In genomic region chr20:1377984-1378742, GRCh38 we compare ENCODE assay signal across 12 cellular contexts. TPM values are rescaled to one million over a fixed set of nuclear protein-coding genes. Genes with fewer than 3 reads are reported as not detected.
DNase-seq lines count a peak whose midpoint lies in the region; ATAC-seq, FAIRE-seq and TF ChIP-seq lines count a peak whose summit lies in the region.
"Had no signal": no experiment of that assay in that cellular context is flagged by ENCODE, and none has a peak within 500 bp of the region (broad histone marks: within the 10 kb centered on the region; RNA-seq: fewer than 3 reads in every experiment).

No MANE protein-coding gene starts in this region.

- H3K27me3 ChIP-seq in CD4-positive, alpha-beta memory T cell (ENCODE audit: insufficient read depth, low read length) = no peaks in the 10 kb centered on the region
- H3K27me3 ChIP-seq in GM12878 (replicated peaks in 1 of 2; ENCODE audit: control insufficient read depth in 2 of 2, insufficient read depth in 2 of 2, low read length in 1 of 2) = no peaks in the 10 kb centered on the region
- H3K27me3 ChIP-seq in colonic mucosa = no peaks in the 10 kb centered on the region
- H3K27me3 ChIP-seq: SJSA1, upper lobe of right lung had no signal

- no peak for FAIRE-seq in GM12878 (lab: Jason Lieb, UNC)

- H3K9me3 ChIP-seq in CD4-positive, alpha-beta memory T cell (ENCODE audit: control insufficient read depth in 1 of 2, low read length in 2 of 2) = no peaks in the 10 kb centered on the region
- H3K9me3 ChIP-seq in GM12878 (replicated peaks; ENCODE audit: control insufficient read depth, insufficient read depth, low read length) = no peaks in the 10 kb centered on the region
- H3K9me3 ChIP-seq in colonic mucosa = no peaks in the 10 kb centered on the region
- H3K9me3 ChIP-seq: SJSA1, upper lobe of right lung had no signal

- SMC1A ChIA-PET in GM12878 (lab: Charles Lee; ENCODE audit: uncharacterized antibody, unreplicated experiment) = interaction anchor here (0.6 to 3.9 kb wide), 4 partner anchors 7 to 77 kb away, joined by 3 to 34 read pairs (median 16); partner anchors contain the start of genes FKBP1A and SDCBP2

- no peak overlapping the region for H3K4me3 ChIP-seq in CD4-positive, alpha-beta memory T cell (ENCODE audit: low read length in 2 of 2)
- H3K4me3 ChIP-seq in GM12878 = peak overlapping the region; percentile 57
- H3K4me3 ChIP-seq in colonic mucosa = no peak overlapping the region
- H3K4me3 ChIP-seq: SJSA1, upper lobe of right lung had no signal

- peaks cover 25% of the 10 kb centered on the region for H3K36me3 ChIP-seq in CD4-positive, alpha-beta memory T cell (ENCODE audit: insufficient read depth, low read length)
- H3K36me3 ChIP-seq in GM12878 (ENCODE audit: control insufficient read depth in 2 of 2, insufficient read depth in 2 of 2, low read length in 1 of 2) = peaks cover 5 to 17% of the 10 kb centered on the region in 2 experiments
- H3K36me3 ChIP-seq in colonic mucosa = no peaks in the 10 kb centered on the region

- peak overlapping the region; percentile 37; the same call in 1 of the 2 replicates for H3K9ac ChIP-seq in GM12878 (ENCODE audit: control insufficient read depth, insufficient read depth, low read length)
- no peak overlapping the region for H3K9ac ChIP-seq in colonic mucosa (ENCODE audit: low read depth in 2 of 2, low read length in 2 of 2)

- RAD21 ChIA-PET in GM12878 (lab: Charles Lee; ENCODE audit: unreplicated experiment) = interaction anchor here (1.0 to 2.7 kb wide), 3 partner anchors 13 to 57 kb away, joined by 3 to 28 read pairs (median 3); no protein-coding TSS in a partner anchor

- peaks cover 0 to under 1% (median 0%) of the 10 kb centered on the region in 8 donors for H3K9me3 Mint-ChIP-seq in CD4-positive, alpha-beta memory T cell

- DNase-seq in CD4-positive, alpha-beta memory T cell = no peak
- peak; percentile 39 for DNase-seq in LoVo (ENCODE audit: low spot score)
- no peak for DNase-seq in GM12878 (ENCODE audit: low read depth, low spot score)
- DNase-seq in non-pigmented ciliary epithelial cell (ENCODE audit: low read depth) = peak; percentile 41
- DNase-seq in colonic mucosa = no peak
- no peak for DNase-seq in DMS79 (lab: John Stamatoyannopoulos, UW)
- no peak for DNase-seq in mesenteric fat pad (ENCODE audit: low spot score)
- DNase-seq: amniotic stem cell, hippocampal formation, upper lobe of right lung had no signal

- BruUV-seq in GM12878 (replicated peaks; lab: Mats Ljungman, UMichigan) = no TSS peak

- H2AFZ ChIP-seq in GM12878 (ENCODE audit: control insufficient read depth, low read depth, low read length) = no peak overlapping the region

- no peak for TF ChIP-seq POLR2A in GM12878 (IDR thresholded peaks at IDR 0.05; ENCODE audit: low read depth, low read length)

- H4K20me1 ChIP-seq in GM12878 (ENCODE audit: control insufficient read depth, insufficient read depth) = peaks cover 5% of the 10 kb centered on the region

- no peak for TF ChIP-seq RAD21 in GM12878 (IDR thresholded peaks at IDR 0.05; ENCODE audit: insufficient read depth, low read depth, low read length)

- POLR2A ChIA-PET in CD4-positive, alpha-beta memory T cell (lab: Charles Lee; ENCODE audit: partially characterized antibody) = interaction anchor here (1.2 kb wide), 1 partner anchor 53 kb away, joined by 3 read pairs; no protein-coding TSS in a partner anchor
- POLR2A ChIA-PET in GM12878 (lab: Charles Lee) = interaction anchor here (1.2 to 4.1 kb wide), 3 partner anchors 9 to 56 kb away, joined by 6 to 46 read pairs (median 11); no protein-coding TSS in a partner anchor

- ATAC-seq in GM12878 (peak; percentile 19), HG02852 (IDR thresholded peaks at IDR 0.05; ENCODE audit: unreplicated experiment) (no peak)
- ATAC-seq: upper lobe of right lung had no signal

- H3K4me2 ChIP-seq in GM12878 (ENCODE audit: control insufficient read depth, insufficient read depth) = peak overlapping the region; percentile 82

- TF ChIP-seq EP300 in GM12878 (IDR thresholded peaks at IDR 0.05; ENCODE audit: borderline replicate concordance in 1 of 2, control insufficient read depth in 1 of 2, low read depth in 2 of 2, low read length in 2 of 2) = no peak

- H3K4me1 Mint-ChIP-seq in CD4-positive, alpha-beta memory T cell = peaks cover 62 to 91% (median 81%) of the 10 kb centered on the region in 4 donors

- peak overlapping the region in 4 of 8 donors; percentile 48 to 62 (median 52) for H3K4me3 Mint-ChIP-seq in CD4-positive, alpha-beta memory T cell

- peaks cover 75% of the 10 kb centered on the region for H3K4me1 ChIP-seq in CD4-positive, alpha-beta memory T cell (ENCODE audit: insufficient read depth, low read length)
- peaks cover 35% of the 10 kb centered on the region for H3K4me1 ChIP-seq in GM12878 (ENCODE audit: control insufficient read depth, insufficient read depth, low read length)
- H3K4me1 ChIP-seq in colonic mucosa = peaks cover 22% of the 10 kb centered on the region

- CTCF ChIA-PET in CD4-positive, alpha-beta memory T cell (lab: Charles Lee; ENCODE audit: partially characterized antibody) = interaction anchor here (1.4 to 1.6 kb wide), 2 partner anchors 59 to 60 kb away, joined by 3 read pairs; no protein-coding TSS in a partner anchor
- CTCF ChIA-PET in GM12878 (lab: Yijun Ruan, JAX) = interaction anchor here (1.4 to 2.5 kb wide), 3 partner anchors 12 to 50 kb away, joined by 3 to 15 read pairs (median 5); no protein-coding TSS in a partner anchor

- in situ Hi-C loops in GM12878 (cut with MboI) = no loop called here

- intact Hi-C loops in CD4-positive, alpha-beta memory T cell (cut with micrococcal nuclease) = no loop called here
- intact Hi-C loops in GM12878 (cut with micrococcal nuclease; ENCODE audit: unreplicated experiment) (loop anchor here (2.0 kb wide), 1 partner anchor 53 kb away; no protein-coding TSS in a partner anchor), colonic mucosa (cut with DNase I) (no loop called here)

- H3K27ac Mint-ChIP-seq in CD4-positive, alpha-beta memory T cell = peak overlapping the region in 6 of 7 donors; percentile 27 to 80 (median 54)

- H3K27ac ChIP-seq in CD4-positive, alpha-beta memory T cell (ENCODE audit: low read depth, low read length) = no peak overlapping the region
- H3K27ac ChIP-seq in GM12878 (ENCODE audit: control insufficient read depth, insufficient read depth) (peak overlapping the region; percentile 85), colonic mucosa (no peak overlapping the region)
- H3K27ac ChIP-seq: SJSA1, upper lobe of right lung had no signal

- no peak for TF ChIP-seq CTCF in GM12878 (IDR thresholded peaks at IDR 0.05 in 2 of 3, conservative IDR thresholded peaks at IDR 0.05 in 1 of 3; ENCODE audit: control insufficient read depth in 2 of 3, extremely low read depth in 1 of 3, insufficient read depth in 1 of 3, low read depth in 3 of 3, low read length in 3 of 3)
- TF ChIP-seq CTCF in colonic mucosa (IDR thresholded peaks at IDR 0.05) = no peak

- H3K79me2 ChIP-seq in GM12878 (ENCODE audit: control insufficient read depth, insufficient read depth, low read length) = peaks cover 85% of the 10 kb centered on the region

- peaks cover 19 to 52% of the 10 kb centered on the region in 2 donors for H3K36me3 Mint-ChIP-seq in CD4-positive, alpha-beta memory T cell

- no peaks in the 10 kb centered on the region for H3K27me3 Mint-ChIP-seq in CD4-positive, alpha-beta memory T cell

- WGBS in GM12878 (ENCODE audit: insufficient coverage, insufficient replicate concordance, low lambda C conversion rate, missing lambda C conversion rate) = 41% methylated on average over 6 of the region's 6 CpGs

TF ChIP-seq in GM12878, 131 proteins besides CTCF, POLR2A, EP300 and RAD21 (continues in another document):
- TF ChIP-seq BACH1 (IDR thresholded peaks at IDR 0.05; ENCODE audit: borderline replicate concordance) = no peak

RNA-seq across cellular contexts. Expression of gene FKBP1A, which starts 14.7 kb away (rescaled TPM):
- total RNA-seq in CD4-positive, alpha-beta memory T cell = 10 to 100 TPM; 77.8 to 86.4 TPM
- 10 to 100 TPM; 47.0 to 62.2 TPM for polyA plus RNA-seq in CD4-positive, alpha-beta memory T cell
- 70.3 and 80.3 TPM in 2 replicates for total RNA-seq in GM12878 (2013; cell fraction: nucleolus; rRNA removed)
- total RNA-seq in GM12878 (2014; rRNA removed) (88.4 and 103 TPM in 2 replicates), GM12878 (2014; rRNA removed; fragmentation: Illumina TruSeq; extraction: Trizol) (121 and 129 TPM in 2 replicates), GM12878 (2021) (249 and 256 TPM in 2 replicates), colonic mucosa (100 to 1,000 TPM; 307 to 310 TPM), mesenteric fat pad (384 TPM)
- polyA plus RNA-seq in GM12878 (2011; ENCODE audit: low read depth) = 293 TPM
- polyA plus RNA-seq in GM12878 (2011; rRNA removed) (412 and 519 TPM in 2 replicates), GM12878 (2014; fragmentation: Illumina TruSeq; extraction: Trizol) (687 and 768 TPM in 2 replicates), GM12878 (2014; fragmentation: Nextera tagmentation; extraction: Ambion mirVana) (100 to 1,000 TPM; 150 to 166 TPM), GM12878 (2014; rRNA removed) (258 and 259 TPM in 2 replicates), GM12878 (2016; fragmentation: Nextera tagmentation; extraction: Ambion mirVana) (100 to 1,000 TPM; 590 TPM)
- 500 and 750 TPM in 2 replicates for polyA plus RNA-seq in GM12878 (2011; cell fraction: cytosol; rRNA removed)
- 213 and 233 TPM in 2 replicates for polyA plus RNA-seq in GM12878 (2011; cell fraction: nucleus; rRNA removed)
- polyA plus RNA-seq in GM12878 (2012) = 216 and 253 TPM in 2 replicates
- polyA minus RNA-seq in GM12878 (2011; rRNA and poly(A)+ RNA removed) = 288 and 300 TPM in 2 replicates
- polyA minus RNA-seq in GM12878 (2011; cell fraction: cytosol; rRNA and poly(A)+ RNA removed) = 71.6 and 94.4 TPM in 2 replicates
- 37.8 and 43.9 TPM in 2 replicates for polyA minus RNA-seq in GM12878 (2011; cell fraction: nucleus; rRNA and poly(A)+ RNA removed)

RNA-seq across cellular contexts. Expression of gene SDCBP2, which starts 49.2 kb away (rescaled TPM):
- total RNA-seq in CD4-positive, alpha-beta memory T cell = under 1 TPM; 0.61 to 0.94 TPM
- 1 to 10 TPM; 1.5 to 2.2 TPM for polyA plus RNA-seq in CD4-positive, alpha-beta memory T cell
- 1.3 and 2.6 TPM in 2 replicates for total RNA-seq in GM12878 (2013; cell fraction: nucleolus; rRNA removed)
- 0.60 and 1.1 TPM in 2 replicates for total RNA-seq in GM12878 (2014; rRNA removed)
- total RNA-seq in GM12878 (2014; rRNA removed; fragmentation: Illumina TruSeq; extraction: Trizol) = 0.45 and 0.60 TPM in 2 replicates
- 0.77 and 1.5 TPM in 2 replicates for total RNA-seq in GM12878 (2021)
- 0.91 TPM for polyA plus RNA-seq in GM12878 (2011; ENCODE audit: low read depth)
- 1.3 and 1.5 TPM in 2 replicates for polyA plus RNA-seq in GM12878 (2011; rRNA removed)
- polyA plus RNA-seq in GM12878 (2011; cell fraction: cytosol; rRNA removed) = 2.3 and 3.4 TPM in 2 replicates
- polyA plus RNA-seq in GM12878 (2011; cell fraction: nucleus; rRNA removed) = 5.3 and 9.1 TPM in 2 replicates
- polyA plus RNA-seq in GM12878 (2012) = 2.0 and 3.7 TPM in 2 replicates
- polyA plus RNA-seq in GM12878 (2014; fragmentation: Illumina TruSeq; extraction: Trizol) = 0.51 and 0.96 TPM in 2 replicates
- polyA plus RNA-seq in GM12878 (2014; fragmentation: Nextera tagmentation; extraction: Ambion mirVana) = under 1 TPM in 1 of 2 experiments, not detected in 1; 0.16 TPM
- polyA plus RNA-seq in GM12878 (2014; rRNA removed) = 1.3 and 1.9 TPM in 2 replicates
- polyA plus RNA-seq in GM12878 (2016; fragmentation: Nextera tagmentation; extraction: Ambion mirVana) = 1 to 10 TPM; 1.4 to 2.4 TPM
- polyA minus RNA-seq in GM12878 (2011; rRNA and poly(A)+ RNA removed) = 0.29 and 1.0 TPM in 2 replicates
- polyA minus RNA-seq in GM12878 (2011; cell fraction: cytosol; rRNA and poly(A)+ RNA removed) = 1.5 TPM in 1 of 2 replicates, not detected in the other
- 0.85 and 1.2 TPM in 2 replicates for polyA minus RNA-seq in GM12878 (2011; cell fraction: nucleus; rRNA and poly(A)+ RNA removed)
- total RNA-seq in colonic mucosa = 100 to 1,000 TPM; 202 to 345 TPM
- 7.2 TPM for total RNA-seq in mesenteric fat pad

Comparison
In these comparisons a context has a peak if more than half of its experiments do, and no peak if none do; other contexts are left out.
1. DNase-seq: peak in LoVo (single experiment) and non-pigmented ciliary epithelial cell (single experiment); none in CD4-positive, alpha-beta memory T cell (0 of 5), GM12878 (single experiment), colonic mucosa (single experiment), DMS79 (single experiment) and mesenteric fat pad (single experiment).
2. RNA of gene SDCBP2, which starts 49.2 kb away (total RNA-seq): 202 to 345 TPM in colonic mucosa; 7.2 TPM in mesenteric fat pad (single experiment), 0.61 to 0.94 TPM in CD4-positive, alpha-beta memory T cell and 0.45 to 2.6 TPM in GM12878; every median in the first group is over 10 times any median in the second.